ENCODE assay signal across 8 cellular contexts in the genomic region with DNA sequence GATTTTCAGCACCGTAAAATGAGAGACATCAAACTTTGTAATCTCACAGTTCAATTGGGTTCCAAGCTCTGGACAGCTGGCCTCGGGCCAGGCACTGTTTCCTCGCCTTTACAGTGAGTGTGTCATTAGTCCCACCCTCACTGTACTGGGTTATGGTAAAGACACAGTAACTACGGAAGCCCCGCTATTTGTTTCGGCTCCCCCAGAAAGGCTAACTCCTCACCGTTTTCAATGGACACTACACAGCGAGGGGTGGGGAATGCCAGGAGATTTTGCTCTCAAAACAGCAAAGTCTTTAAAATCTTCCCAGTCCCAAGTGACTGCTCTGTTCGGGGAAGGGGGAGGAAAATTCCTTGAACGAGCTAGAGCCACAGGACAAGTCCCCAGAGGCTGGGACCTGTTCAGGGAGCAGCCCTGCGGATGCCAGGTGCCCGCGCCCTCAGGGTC. TPM values are rescaled to one million over a fixed set of nuclear protein-coding genes. Genes with fewer than 3 reads are reported as not detected.
DNase-seq lines count a peak whose midpoint lies in the region; ATAC-seq lines count a peak whose summit lies in the region.

No MANE protein-coding gene starts in this region.

- DNase-seq in T-helper 1 cell = no peak
- DNase-seq in amniotic epithelial cell (ENCODE audit: low read depth) = peak; percentile 43
- no peak for DNase-seq in immature natural killer cell
- DNase-seq in stimulated activated naive B cell treated with anti-CD40 and anti-IgM and Interleukin-4, amounts not matched to agents 10 μg/mL and 1 μg/mL and 100 μg/mL, for 72 hours = no peak
- no peak for DNase-seq in NCI-H69 (lab: John Stamatoyannopoulos, UW)
- no peak for DNase-seq in NCI-H2171 (lab: John Stamatoyannopoulos, UW)

- ATAC-seq in stimulated activated naive B cell treated with anti-CD40 and anti-IgM and Interleukin-4, amounts not matched to agents 10 μg/mL and 1 μg/mL and 100 μg/mL, for 72 hours (replicated peaks) = no peak
- no peak for ATAC-seq in GM21367 (IDR thresholded peaks at IDR 0.05; ENCODE audit: unreplicated experiment)

- H3K4me1 Mint-ChIP-seq in T-helper 1 cell treated with Interleukin-12 subunit alpha and Interleukin-12 subunit beta and Interleukin-4 antibody, amounts not matched to agents 30 μg/mL and 1 μg/mL, for 36 hours (ENCODE audit: low read depth) = peaks cover 23% of the 10 kb centered on the region
- peaks cover 4 to 12% of the 10 kb centered on the region in 2 donors for H3K4me1 Mint-ChIP-seq in immature natural killer cell
- peaks cover 0 to 5% of the 10 kb centered on the region in 2 donors for H3K4me1 Mint-ChIP-seq in stimulated activated naive B cell treated with anti-CD40 and anti-IgM and Interleukin-4, amounts not matched to agents 10 μg/mL and 1 μg/mL and 100 μg/mL, for 72 hours

- H3K27ac Mint-ChIP-seq in T-helper 1 cell treated with Interleukin-12 subunit alpha and Interleukin-12 subunit beta and Interleukin-4 antibody, amounts not matched to agents 30 μg/mL and 1 μg/mL, for 36 hours = no peak overlapping the region
- peak overlapping the region in 1 of 6 donors; percentile 22 for H3K27ac Mint-ChIP-seq in immature natural killer cell
- no peak overlapping the region for H3K27ac Mint-ChIP-seq in stimulated activated naive B cell treated with anti-CD40 and anti-IgM and Interleukin-4, amounts not matched to agents 10 μg/mL and 1 μg/mL and 100 μg/mL, for 72 hours

- H3K36me3 Mint-ChIP-seq in T-helper 1 cell treated with Interleukin-12 subunit alpha and Interleukin-12 subunit beta and Interleukin-4 antibody, amounts not matched to agents 30 μg/mL and 1 μg/mL, for 36 hours (ENCODE audit: low read depth) = peaks cover 16% of the 10 kb centered on the region
- peaks cover 4 to 17% (median 5%) of the 10 kb centered on the region in 3 donors for H3K36me3 Mint-ChIP-seq in immature natural killer cell
- peaks cover 2 to 4% of the 10 kb centered on the region in 2 donors for H3K36me3 Mint-ChIP-seq in stimulated activated naive B cell treated with anti-CD40 and anti-IgM and Interleukin-4, amounts not matched to agents 10 μg/mL and 1 μg/mL and 100 μg/mL, for 72 hours

- H3K27me3 Mint-ChIP-seq in T-helper 1 cell treated with Interleukin-12 subunit alpha and Interleukin-12 subunit beta and Interleukin-4 antibody, amounts not matched to agents 30 μg/mL and 1 μg/mL, for 36 hours (ENCODE audit: low read depth) = no peaks in the 10 kb centered on the region
- peaks cover 5 to 6% (median 5%) of the 10 kb centered on the region in 3 donors for H3K27me3 Mint-ChIP-seq in immature natural killer cell (ENCODE audit: low read depth in 3 of 3)
- H3K27me3 Mint-ChIP-seq in stimulated activated naive B cell treated with anti-CD40 and anti-IgM and Interleukin-4, amounts not matched to agents 10 μg/mL and 1 μg/mL and 100 μg/mL, for 72 hours = peaks cover 0 to 4% of the 10 kb centered on the region in 2 donors

- H3K9me3 Mint-ChIP-seq in T-helper 1 cell treated with Interleukin-12 subunit alpha and Interleukin-12 subunit beta and Interleukin-4 antibody, amounts not matched to agents 30 μg/mL and 1 μg/mL, for 36 hours = peaks cover 20% of the 10 kb centered on the region
- peaks cover 4 to 18% (median 13%) of the 10 kb centered on the region in 6 donors for H3K9me3 Mint-ChIP-seq in immature natural killer cell
- H3K9me3 Mint-ChIP-seq in stimulated activated naive B cell treated with anti-CD40 and anti-IgM and Interleukin-4, amounts not matched to agents 10 μg/mL and 1 μg/mL and 100 μg/mL, for 72 hours = peaks cover 4% of the 10 kb centered on the region in 2 donors

- H3K4me3 Mint-ChIP-seq in T-helper 1 cell treated with Interleukin-12 subunit alpha and Interleukin-12 subunit beta and Interleukin-4 antibody, amounts not matched to agents 30 μg/mL and 1 μg/mL, for 36 hours = peak overlapping the region; percentile 59
- peak overlapping the region; percentile 61 to 77 (median 72) for H3K4me3 Mint-ChIP-seq in immature natural killer cell
- peak overlapping the region; percentile 41 to 45 for H3K4me3 Mint-ChIP-seq in stimulated activated naive B cell treated with anti-CD40 and anti-IgM and Interleukin-4, amounts not matched to agents 10 μg/mL and 1 μg/mL and 100 μg/mL, for 72 hours

RNA-seq across cellular contexts. Expression of a gene that starts 0.8 kb away (rescaled TPM):
- 1 to 10 TPM in 2 of 3 donors, not detected in 1; 2.4 to 6.6 TPM for polyA plus RNA-seq in immature natural killer cell

RNA-seq across cellular contexts. Expression of a gene that starts 57.4 kb away (rescaled TPM):
- 10 to 100 TPM in 1 of 3 donors, 1 to 10 TPM in 2; 6.2 to 15.4 (median 9.0) TPM for polyA plus RNA-seq in immature natural killer cell
